Comparison of ENCODE assay signal across 10 cellular contexts in genomic region chrX:78708171-78708570, GRCh38. TPM values are rescaled to one million over a fixed set of nuclear protein-coding genes. Genes with fewer than 3 reads are reported as not detected.
A peak's percentile ranks its signal among the peaks of the same experiment; 100 is the strongest.
DNase-seq lines count a peak whose midpoint lies in the region; ATAC-seq and TF ChIP-seq lines count a peak whose summit lies in the region.
"Had no signal": no experiment of that assay in that cellular context is flagged by ENCODE, and none has a peak within 500 bp of the region (broad histone marks: within the 10 kb centered on the region; RNA-seq: fewer than 3 reads in every experiment).

No MANE protein-coding gene starts in this region.

- no peaks in the 10 kb centered on the region for H3K79me1 ChIP-seq in mesendoderm (ENCODE audit: low read length)

- H3K79me2 ChIP-seq in mesendoderm (ENCODE audit: control insufficient read depth, insufficient read depth, low read length), result no peaks in the 10 kb centered on the region

- no peak overlapping the region for H3K18ac ChIP-seq in mesendoderm (ENCODE audit: low read length)

- no peak overlapping the region for H3K4ac ChIP-seq in mesendoderm (ENCODE audit: low read depth, low read length)

- peak; percentile 54 for TF ChIP-seq CTCF in LNCaP clone FGC (IDR thresholded peaks at IDR 0.05; ENCODE audit: control insufficient read depth, extremely low read depth, insufficient read depth)
- TF ChIP-seq CTCF in tibial nerve (IDR thresholded peaks at IDR 0.05), result peak in 1 of 5 experiments; percentile 13

- no CpG with 5 or more reads among the region's 3 CpGs for WGBS in mesendoderm (ENCODE audit: extremely low coverage, insufficient coverage, low lambda C conversion rate)
- WGBS in tibial nerve, 2 donors, result 42 to 62% methylated on average over 3 of the region's 3 CpGs

- H2BK120ac ChIP-seq in mesendoderm (ENCODE audit: low read depth, low read length), result no peak overlapping the region

- no peak for TF ChIP-seq POLR2A in tibial nerve (IDR thresholded peaks at IDR 0.05)

- H3K4me3 ChIP-seq in LNCaP clone FGC (ENCODE audit: low read depth, low read length) (no peak overlapping the region), mesendoderm (ENCODE audit: low read length) (no peak overlapping the region), tibial nerve (no peak overlapping the region)
- H3K4me3 ChIP-seq: upper lobe of left lung had no signal

- H3K4me1 ChIP-seq in mesendoderm (ENCODE audit: control insufficient read depth, low read depth, low read length) (no peaks in the 10 kb centered on the region), tibial nerve (no peaks in the 10 kb centered on the region)
- H3K4me1 ChIP-seq: upper lobe of left lung had no signal

- H2BK5ac ChIP-seq in mesendoderm (ENCODE audit: low read length), result no peak overlapping the region

- ATAC-seq in GM18907 (IDR thresholded peaks at IDR 0.05; ENCODE audit: unreplicated experiment), result no peak

- H3K9me3 ChIP-seq in tibial nerve, result no peaks in the 10 kb centered on the region
- H3K9me3 ChIP-seq: upper lobe of left lung had no signal

- H3K27me3 ChIP-seq in mesendoderm (ENCODE audit: insufficient read depth, low read length, poor library complexity) (no peaks in the 10 kb centered on the region), tibial nerve (peaks cover 0 to 9% of the 10 kb centered on the region in 2 donors)
- H3K27me3 ChIP-seq: upper lobe of left lung had no signal

- no peak overlapping the region for H2BK15ac ChIP-seq in mesendoderm (replicated peaks; ENCODE audit: low read depth)

- no peak overlapping the region for H3K27ac ChIP-seq in mesendoderm (ENCODE audit: low read depth, low read length)
- no peak overlapping the region for H3K27ac ChIP-seq in tibial nerve
- H3K27ac ChIP-seq: upper lobe of left lung had no signal

- no peak overlapping the region for H3K4me2 ChIP-seq in mesendoderm (ENCODE audit: low read length)

- H3K36me3 ChIP-seq in mesendoderm (ENCODE audit: control insufficient read depth, insufficient read depth, low read length), result no peaks in the 10 kb centered on the region
- no peaks in the 10 kb centered on the region for H3K36me3 ChIP-seq in tibial nerve
- H3K36me3 ChIP-seq: upper lobe of left lung had no signal

- H4K8ac ChIP-seq in mesendoderm (ENCODE audit: low read depth, low read length), result no peak overlapping the region

- H2AK5ac ChIP-seq in mesendoderm (ENCODE audit: low read length), result no peak overlapping the region

- DNase-seq in GDM1 (lab: John Stamatoyannopoulos, UW) (peak; percentile 62), LNCaP clone FGC (ENCODE audit: low read depth) (no peak), astrocyte of the hippocampus (ENCODE audit: low read depth, low spot score) (peak; percentile 49), mesendoderm (peak; percentile 62), NCI-H1930 (lab: John Stamatoyannopoulos, UW) (no peak), tibial nerve (ENCODE audit: low spot score in 2 of 2) (no peak), cerebellar nuclear complex (lab: John Stamatoyannopoulos, UW) (no peak)
- DNase-seq: activated CD8-positive, alpha-beta memory T cell treated with anti-CD3 and anti-CD28 coated beads, Interleukin-2, amount 50 U/mL, for 48 hours; upper lobe of left lung had no signal

- no peak overlapping the region for H4K5ac ChIP-seq in mesendoderm (ENCODE audit: low read length)

- TF ChIP-seq EP300 in tibial nerve (IDR thresholded peaks at IDR 0.05), result no peak

- no peak overlapping the region for H3K56ac ChIP-seq in mesendoderm (ENCODE audit: low read length)

- H3K23ac ChIP-seq in mesendoderm (ENCODE audit: low read length), result no peak overlapping the region

- no peak overlapping the region for H3K9ac ChIP-seq in mesendoderm (ENCODE audit: low read length)

RNA-seq across cellular contexts. Expression of gene LPAR4, which starts 39.3 kb away (rescaled TPM):
- 16.9 TPM for polyA plus RNA-seq in mesendoderm (2013, experiment 1 of 2)
- polyA plus RNA-seq in mesendoderm (2013, experiment 2 of 2), result 18.1 TPM
- total RNA-seq in tibial nerve, result 1 to 10 TPM in 1 of 4 donors, under 1 TPM in 2, not detected in 1; 0.20 to 1.5 (median 0.63) TPM

RNA-seq across cellular contexts. Expression of gene RTL3, which starts 49.0 kb away (rescaled TPM):
- not detected for polyA plus RNA-seq in mesendoderm (2013, experiment 1 of 2)
- not detected for polyA plus RNA-seq in mesendoderm (2013, experiment 2 of 2)
- total RNA-seq in tibial nerve, result under 1 TPM in 2 of 4 donors, not detected in 2; 0.21 to 0.59 TPM

Comparison
In these comparisons a context has a peak if more than half of its experiments do, and no peak if none do; other contexts are left out.
1. DNase-seq: peak in GDM1 (single experiment), astrocyte of the hippocampus (single experiment) and mesendoderm (single experiment); none in LNCaP clone FGC (single experiment), NCI-H1930 (0 of 2), tibial nerve (0 of 2) and cerebellar nuclear complex (0 of 2).